1 cellular context compared by ENCODE assay signal in the genomic region with DNA sequence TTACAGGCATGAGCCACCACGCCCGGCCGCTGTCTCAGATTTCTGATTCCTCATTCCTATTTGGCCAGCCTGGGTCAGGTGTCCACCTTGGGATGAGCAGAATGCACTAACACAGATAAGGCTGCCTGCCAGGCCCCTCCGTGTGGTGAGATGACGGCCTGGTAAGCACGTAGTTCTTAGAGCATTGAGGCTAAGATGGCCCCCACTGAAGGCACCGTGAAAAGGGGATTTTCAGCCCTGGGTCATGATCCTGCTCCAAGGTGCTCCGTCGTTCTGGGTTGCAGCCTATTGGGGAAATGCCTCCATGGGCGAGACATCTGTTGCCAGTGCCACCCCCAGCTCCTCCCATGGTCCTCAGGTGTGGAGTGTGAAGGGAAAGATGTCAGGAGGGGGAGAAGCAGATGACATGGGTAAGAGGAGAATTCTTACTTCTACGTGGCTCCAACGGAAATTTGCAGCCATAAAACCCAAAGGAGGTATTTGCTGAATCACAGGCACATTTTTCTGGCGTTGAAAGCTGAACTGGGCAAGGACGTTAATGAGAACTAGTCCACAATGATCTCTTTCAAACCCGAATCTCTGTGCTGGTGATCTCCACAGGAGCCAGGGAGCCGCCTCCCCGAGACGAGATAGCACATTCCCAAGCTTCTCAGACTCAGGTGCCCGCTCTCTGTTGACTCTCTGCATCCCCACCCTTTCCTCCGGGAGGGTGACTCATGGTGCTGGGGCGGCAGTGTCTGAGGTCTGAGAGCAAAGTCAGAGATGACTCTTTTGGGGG.
TF ChIP-seq lines count a peak whose summit lies in the region.

No MANE protein-coding gene starts in this region.

TF ChIP-seq in HepG2, 621 proteins besides CTCF, POLR2A, EP300 and RAD21 (continued from another document):
- TF ChIP-seq ZBTB43 (CRISPR knock-in tag; conservative IDR thresholded peaks at IDR 0.05) = no peak
- TF ChIP-seq HDAC6 (IDR thresholded peaks at IDR 0.05; ENCODE audit: low read depth, low read length) = no peak
- TF ChIP-seq, protein P1, sequence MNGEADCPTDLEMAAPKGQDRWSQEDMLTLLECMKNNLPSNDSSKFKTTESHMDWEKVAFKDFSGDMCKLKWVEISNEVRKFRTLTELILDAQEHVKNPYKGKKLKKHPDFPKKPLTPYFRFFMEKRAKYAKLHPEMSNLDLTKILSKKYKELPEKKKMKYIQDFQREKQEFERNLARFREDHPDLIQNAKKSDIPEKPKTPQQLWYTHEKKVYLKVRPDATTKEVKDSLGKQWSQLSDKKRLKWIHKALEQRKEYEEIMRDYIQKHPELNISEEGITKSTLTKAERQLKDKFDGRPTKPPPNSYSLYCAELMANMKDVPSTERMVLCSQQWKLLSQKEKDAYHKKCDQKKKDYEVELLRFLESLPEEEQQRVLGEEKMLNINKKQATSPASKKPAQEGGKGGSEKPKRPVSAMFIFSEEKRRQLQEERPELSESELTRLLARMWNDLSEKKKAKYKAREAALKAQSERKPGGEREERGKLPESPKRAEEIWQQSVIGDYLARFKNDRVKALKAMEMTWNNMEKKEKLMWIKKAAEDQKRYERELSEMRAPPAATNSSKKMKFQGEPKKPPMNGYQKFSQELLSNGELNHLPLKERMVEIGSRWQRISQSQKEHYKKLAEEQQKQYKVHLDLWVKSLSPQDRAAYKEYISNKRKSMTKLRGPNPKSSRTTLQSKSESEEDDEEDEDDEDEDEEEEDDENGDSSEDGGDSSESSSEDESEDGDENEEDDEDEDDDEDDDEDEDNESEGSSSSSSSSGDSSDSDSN (CRISPR knock-in tag; IDR thresholded peaks at IDR 0.05) = peak; percentile 18; the same call in 1 of the 2 replicates
- no peak for TF ChIP-seq SRSF4 (IDR thresholded peaks at IDR 0.05; ENCODE audit: low read depth, low read length, poor library complexity, severe bottlenecking)
- TF ChIP-seq, protein P2, sequence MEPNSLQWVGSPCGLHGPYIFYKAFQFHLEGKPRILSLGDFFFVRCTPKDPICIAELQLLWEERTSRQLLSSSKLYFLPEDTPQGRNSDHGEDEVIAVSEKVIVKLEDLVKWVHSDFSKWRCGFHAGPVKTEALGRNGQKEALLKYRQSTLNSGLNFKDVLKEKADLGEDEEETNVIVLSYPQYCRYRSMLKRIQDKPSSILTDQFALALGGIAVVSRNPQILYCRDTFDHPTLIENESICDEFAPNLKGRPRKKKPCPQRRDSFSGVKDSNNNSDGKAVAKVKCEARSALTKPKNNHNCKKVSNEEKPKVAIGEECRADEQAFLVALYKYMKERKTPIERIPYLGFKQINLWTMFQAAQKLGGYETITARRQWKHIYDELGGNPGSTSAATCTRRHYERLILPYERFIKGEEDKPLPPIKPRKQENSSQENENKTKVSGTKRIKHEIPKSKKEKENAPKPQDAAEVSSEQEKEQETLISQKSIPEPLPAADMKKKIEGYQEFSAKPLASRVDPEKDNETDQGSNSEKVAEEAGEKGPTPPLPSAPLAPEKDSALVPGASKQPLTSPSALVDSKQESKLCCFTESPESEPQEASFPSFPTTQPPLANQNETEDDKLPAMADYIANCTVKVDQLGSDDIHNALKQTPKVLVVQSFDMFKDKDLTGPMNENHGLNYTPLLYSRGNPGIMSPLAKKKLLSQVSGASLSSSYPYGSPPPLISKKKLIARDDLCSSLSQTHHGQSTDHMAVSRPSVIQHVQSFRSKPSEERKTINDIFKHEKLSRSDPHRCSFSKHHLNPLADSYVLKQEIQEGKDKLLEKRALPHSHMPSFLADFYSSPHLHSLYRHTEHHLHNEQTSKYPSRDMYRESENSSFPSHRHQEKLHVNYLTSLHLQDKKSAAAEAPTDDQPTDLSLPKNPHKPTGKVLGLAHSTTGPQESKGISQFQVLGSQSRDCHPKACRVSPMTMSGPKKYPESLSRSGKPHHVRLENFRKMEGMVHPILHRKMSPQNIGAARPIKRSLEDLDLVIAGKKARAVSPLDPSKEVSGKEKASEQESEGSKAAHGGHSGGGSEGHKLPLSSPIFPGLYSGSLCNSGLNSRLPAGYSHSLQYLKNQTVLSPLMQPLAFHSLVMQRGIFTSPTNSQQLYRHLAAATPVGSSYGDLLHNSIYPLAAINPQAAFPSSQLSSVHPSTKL (CRISPR knock-in tag; IDR thresholded peaks at IDR 0.05) = peak; percentile 49; the same call in 1 of the 2 replicates
- 0 out of 2 replicates have a peak, but pooled peaks have one; percentile 19 for TF ChIP-seq ZNF891 (CRISPR knock-in tag; IDR thresholded peaks at IDR 0.05)
- no peak for TF ChIP-seq ZNF101 (CRISPR knock-in tag; IDR thresholded peaks at IDR 0.05; ENCODE audit: borderline replicate concordance, low read depth)
- no peak for TF ChIP-seq ZNF205 (CRISPR knock-in tag; IDR thresholded peaks at IDR 0.05)
- TF ChIP-seq RBM39 (IDR thresholded peaks at IDR 0.05; ENCODE audit: low read depth, low read length, poor library complexity, severe bottlenecking) = no peak
- no peak for TF ChIP-seq HHEX (CRISPR knock-in tag; IDR thresholded peaks at IDR 0.05)
- TF ChIP-seq ZNF687 (CRISPR knock-in tag; IDR thresholded peaks at IDR 0.05) = peak; percentile 52
- no peak for TF ChIP-seq DR1 (CRISPR knock-in tag; IDR thresholded peaks at IDR 0.05)
- 0 out of 2 replicates have a peak, but pooled peaks have one; percentile 59 for TF ChIP-seq ZNF83 (CRISPR knock-in tag; IDR thresholded peaks at IDR 0.05; ENCODE audit: borderline replicate concordance)
- TF ChIP-seq, protein P3, sequence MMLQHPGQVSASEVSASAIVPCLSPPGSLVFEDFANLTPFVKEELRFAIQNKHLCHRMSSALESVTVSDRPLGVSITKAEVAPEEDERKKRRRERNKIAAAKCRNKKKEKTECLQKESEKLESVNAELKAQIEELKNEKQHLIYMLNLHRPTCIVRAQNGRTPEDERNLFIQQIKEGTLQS (CRISPR knock-in tag; IDR thresholded peaks at IDR 0.05) = peak; percentile 45; the same call in 1 of the 2 replicates
- TF ChIP-seq DMAP1 (CRISPR knock-in tag; IDR thresholded peaks at IDR 0.05) = no peak
- TF ChIP-seq, protein P4, sequence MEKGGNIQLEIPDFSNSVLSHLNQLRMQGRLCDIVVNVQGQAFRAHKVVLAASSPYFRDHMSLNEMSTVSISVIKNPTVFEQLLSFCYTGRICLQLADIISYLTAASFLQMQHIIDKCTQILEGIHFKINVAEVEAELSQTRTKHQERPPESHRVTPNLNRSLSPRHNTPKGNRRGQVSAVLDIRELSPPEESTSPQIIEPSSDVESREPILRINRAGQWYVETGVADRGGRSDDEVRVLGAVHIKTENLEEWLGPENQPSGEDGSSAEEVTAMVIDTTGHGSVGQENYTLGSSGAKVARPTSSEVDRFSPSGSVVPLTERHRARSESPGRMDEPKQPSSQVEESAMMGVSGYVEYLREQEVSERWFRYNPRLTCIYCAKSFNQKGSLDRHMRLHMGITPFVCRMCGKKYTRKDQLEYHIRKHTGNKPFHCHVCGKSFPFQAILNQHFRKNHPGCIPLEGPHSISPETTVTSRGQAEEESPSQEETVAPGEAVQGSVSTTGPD (CRISPR knock-in tag; IDR thresholded peaks at IDR 0.05) = no peak
- no peak for TF ChIP-seq ZNF772 (CRISPR knock-in tag; IDR thresholded peaks at IDR 0.05)
- TF ChIP-seq, protein P5, sequence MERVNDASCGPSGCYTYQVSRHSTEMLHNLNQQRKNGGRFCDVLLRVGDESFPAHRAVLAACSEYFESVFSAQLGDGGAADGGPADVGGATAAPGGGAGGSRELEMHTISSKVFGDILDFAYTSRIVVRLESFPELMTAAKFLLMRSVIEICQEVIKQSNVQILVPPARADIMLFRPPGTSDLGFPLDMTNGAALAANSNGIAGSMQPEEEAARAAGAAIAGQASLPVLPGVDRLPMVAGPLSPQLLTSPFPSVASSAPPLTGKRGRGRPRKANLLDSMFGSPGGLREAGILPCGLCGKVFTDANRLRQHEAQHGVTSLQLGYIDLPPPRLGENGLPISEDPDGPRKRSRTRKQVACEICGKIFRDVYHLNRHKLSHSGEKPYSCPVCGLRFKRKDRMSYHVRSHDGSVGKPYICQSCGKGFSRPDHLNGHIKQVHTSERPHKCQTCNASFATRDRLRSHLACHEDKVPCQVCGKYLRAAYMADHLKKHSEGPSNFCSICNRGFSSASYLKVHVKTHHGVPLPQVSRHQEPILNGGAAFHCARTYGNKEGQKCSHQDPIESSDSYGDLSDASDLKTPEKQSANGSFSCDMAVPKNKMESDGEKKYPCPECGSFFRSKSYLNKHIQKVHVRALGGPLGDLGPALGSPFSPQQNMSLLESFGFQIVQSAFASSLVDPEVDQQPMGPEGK (CRISPR knock-in tag; IDR thresholded peaks at IDR 0.05) = peak; percentile 61
- no peak for TF ChIP-seq ZBTB39 (CRISPR knock-in tag; IDR thresholded peaks at IDR 0.05)
- no peak for TF ChIP-seq ZFP36L1 (CRISPR knock-in tag; IDR thresholded peaks at IDR 0.05)
- TF ChIP-seq XRCC5 (optimal IDR thresholded peaks at IDR 0.05; ENCODE audit: low read length) = peak; percentile 66
- 0 out of 2 replicates have a peak, but pooled peaks have one; percentile 27 for TF ChIP-seq ZNF12 (CRISPR knock-in tag; IDR thresholded peaks at IDR 0.05)
- no peak for TF ChIP-seq ZNF207 (IDR thresholded peaks at IDR 0.05; ENCODE audit: borderline replicate concordance)
- TF ChIP-seq STAT5B (CRISPR knock-in tag; IDR thresholded peaks at IDR 0.05) = no peak
- TF ChIP-seq TEAD3 (CRISPR knock-in tag; optimal IDR thresholded peaks at IDR 0.05; ENCODE audit: borderline replicate concordance) = peak; percentile 28
- no peak for TF ChIP-seq IRF2 (CRISPR knock-in tag; IDR thresholded peaks at IDR 0.05)
- TF ChIP-seq MLLT10 (CRISPR knock-in tag; IDR thresholded peaks at IDR 0.05) = no peak
- no peak for TF ChIP-seq SKI (IDR thresholded peaks at IDR 0.05; ENCODE audit: partially characterized antibody)
- TF ChIP-seq ZNF577 (CRISPR knock-in tag; IDR thresholded peaks at IDR 0.05; ENCODE audit: borderline replicate concordance, low read depth) = no peak
